Comparison of ENCODE assay signal across 1 cellular context in the genomic region with DNA sequence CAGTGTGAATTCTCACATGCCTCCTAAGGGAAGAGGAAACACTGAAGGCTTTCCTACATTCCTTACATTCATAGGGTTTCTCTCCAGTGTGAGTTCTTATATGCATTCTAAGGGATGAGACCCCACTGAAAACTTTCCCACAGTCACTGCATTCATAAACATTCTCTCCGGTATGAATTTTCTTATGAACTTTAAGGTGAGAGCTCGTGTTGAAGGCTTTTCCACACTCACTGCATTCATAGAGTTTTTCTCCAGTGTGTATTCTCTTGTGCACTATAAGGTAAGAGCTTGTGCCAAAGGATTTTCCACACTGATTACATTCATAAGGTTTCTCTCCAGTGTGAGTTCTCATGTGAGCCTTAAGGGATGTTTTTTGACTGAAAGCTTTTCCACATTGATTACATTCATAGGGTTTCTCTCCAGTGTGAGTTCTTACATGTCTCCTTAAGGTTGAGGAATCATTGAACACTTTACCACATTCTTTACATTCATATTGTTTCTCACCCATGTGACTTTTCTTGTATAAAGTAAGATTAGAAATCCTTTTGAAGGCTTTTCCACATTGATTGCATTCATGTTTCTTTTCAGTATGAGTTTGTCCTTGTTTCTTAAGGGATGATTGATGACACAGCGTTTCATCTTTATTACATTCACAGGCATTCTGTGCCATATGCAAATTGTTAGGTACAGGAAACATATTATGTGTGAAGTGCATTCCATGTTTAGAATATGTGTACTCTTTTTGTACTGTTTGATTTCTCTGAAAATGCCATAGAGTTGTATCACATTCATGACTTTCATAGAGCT.
TF ChIP-seq lines count a peak whose summit lies in the region.

No MANE protein-coding gene starts in this region.

TF ChIP-seq in GM23338, 12 proteins besides CTCF, POLR2A, EP300 and RAD21:
- TF ChIP-seq POLR2AphosphoS5 (IDR thresholded peaks at IDR 0.05; ENCODE audit: low read depth) (no peak), EZH2phosphoT487 (IDR thresholded peaks at IDR 0.05; ENCODE audit: unreplicated experiment) (no peak), ZNF331 (CRISPR knock-in tag; IDR thresholded peaks at IDR 0.05; ENCODE audit: low read depth) (no peak), CREB1 (CRISPR knock-in tag; IDR thresholded peaks at IDR 0.05; ENCODE audit: low read depth) (no peak), STAT1 (IDR thresholded peaks at IDR 0.05; ENCODE audit: unreplicated experiment) (no peak), NANOG (IDR thresholded peaks at IDR 0.05; ENCODE audit: borderline replicate concordance) (no peak), ZNF114 (CRISPR knock-in tag; IDR thresholded peaks at IDR 0.05) (no peak), ETS1 (IDR thresholded peaks at IDR 0.05) (no peak), JUNB (IDR thresholded peaks at IDR 0.05; ENCODE audit: unreplicated experiment) (no peak), EZH2 (IDR thresholded peaks at IDR 0.05; ENCODE audit: low read depth, unreplicated experiment) (no peak)
- TF ChIP-seq, protein P1, sequence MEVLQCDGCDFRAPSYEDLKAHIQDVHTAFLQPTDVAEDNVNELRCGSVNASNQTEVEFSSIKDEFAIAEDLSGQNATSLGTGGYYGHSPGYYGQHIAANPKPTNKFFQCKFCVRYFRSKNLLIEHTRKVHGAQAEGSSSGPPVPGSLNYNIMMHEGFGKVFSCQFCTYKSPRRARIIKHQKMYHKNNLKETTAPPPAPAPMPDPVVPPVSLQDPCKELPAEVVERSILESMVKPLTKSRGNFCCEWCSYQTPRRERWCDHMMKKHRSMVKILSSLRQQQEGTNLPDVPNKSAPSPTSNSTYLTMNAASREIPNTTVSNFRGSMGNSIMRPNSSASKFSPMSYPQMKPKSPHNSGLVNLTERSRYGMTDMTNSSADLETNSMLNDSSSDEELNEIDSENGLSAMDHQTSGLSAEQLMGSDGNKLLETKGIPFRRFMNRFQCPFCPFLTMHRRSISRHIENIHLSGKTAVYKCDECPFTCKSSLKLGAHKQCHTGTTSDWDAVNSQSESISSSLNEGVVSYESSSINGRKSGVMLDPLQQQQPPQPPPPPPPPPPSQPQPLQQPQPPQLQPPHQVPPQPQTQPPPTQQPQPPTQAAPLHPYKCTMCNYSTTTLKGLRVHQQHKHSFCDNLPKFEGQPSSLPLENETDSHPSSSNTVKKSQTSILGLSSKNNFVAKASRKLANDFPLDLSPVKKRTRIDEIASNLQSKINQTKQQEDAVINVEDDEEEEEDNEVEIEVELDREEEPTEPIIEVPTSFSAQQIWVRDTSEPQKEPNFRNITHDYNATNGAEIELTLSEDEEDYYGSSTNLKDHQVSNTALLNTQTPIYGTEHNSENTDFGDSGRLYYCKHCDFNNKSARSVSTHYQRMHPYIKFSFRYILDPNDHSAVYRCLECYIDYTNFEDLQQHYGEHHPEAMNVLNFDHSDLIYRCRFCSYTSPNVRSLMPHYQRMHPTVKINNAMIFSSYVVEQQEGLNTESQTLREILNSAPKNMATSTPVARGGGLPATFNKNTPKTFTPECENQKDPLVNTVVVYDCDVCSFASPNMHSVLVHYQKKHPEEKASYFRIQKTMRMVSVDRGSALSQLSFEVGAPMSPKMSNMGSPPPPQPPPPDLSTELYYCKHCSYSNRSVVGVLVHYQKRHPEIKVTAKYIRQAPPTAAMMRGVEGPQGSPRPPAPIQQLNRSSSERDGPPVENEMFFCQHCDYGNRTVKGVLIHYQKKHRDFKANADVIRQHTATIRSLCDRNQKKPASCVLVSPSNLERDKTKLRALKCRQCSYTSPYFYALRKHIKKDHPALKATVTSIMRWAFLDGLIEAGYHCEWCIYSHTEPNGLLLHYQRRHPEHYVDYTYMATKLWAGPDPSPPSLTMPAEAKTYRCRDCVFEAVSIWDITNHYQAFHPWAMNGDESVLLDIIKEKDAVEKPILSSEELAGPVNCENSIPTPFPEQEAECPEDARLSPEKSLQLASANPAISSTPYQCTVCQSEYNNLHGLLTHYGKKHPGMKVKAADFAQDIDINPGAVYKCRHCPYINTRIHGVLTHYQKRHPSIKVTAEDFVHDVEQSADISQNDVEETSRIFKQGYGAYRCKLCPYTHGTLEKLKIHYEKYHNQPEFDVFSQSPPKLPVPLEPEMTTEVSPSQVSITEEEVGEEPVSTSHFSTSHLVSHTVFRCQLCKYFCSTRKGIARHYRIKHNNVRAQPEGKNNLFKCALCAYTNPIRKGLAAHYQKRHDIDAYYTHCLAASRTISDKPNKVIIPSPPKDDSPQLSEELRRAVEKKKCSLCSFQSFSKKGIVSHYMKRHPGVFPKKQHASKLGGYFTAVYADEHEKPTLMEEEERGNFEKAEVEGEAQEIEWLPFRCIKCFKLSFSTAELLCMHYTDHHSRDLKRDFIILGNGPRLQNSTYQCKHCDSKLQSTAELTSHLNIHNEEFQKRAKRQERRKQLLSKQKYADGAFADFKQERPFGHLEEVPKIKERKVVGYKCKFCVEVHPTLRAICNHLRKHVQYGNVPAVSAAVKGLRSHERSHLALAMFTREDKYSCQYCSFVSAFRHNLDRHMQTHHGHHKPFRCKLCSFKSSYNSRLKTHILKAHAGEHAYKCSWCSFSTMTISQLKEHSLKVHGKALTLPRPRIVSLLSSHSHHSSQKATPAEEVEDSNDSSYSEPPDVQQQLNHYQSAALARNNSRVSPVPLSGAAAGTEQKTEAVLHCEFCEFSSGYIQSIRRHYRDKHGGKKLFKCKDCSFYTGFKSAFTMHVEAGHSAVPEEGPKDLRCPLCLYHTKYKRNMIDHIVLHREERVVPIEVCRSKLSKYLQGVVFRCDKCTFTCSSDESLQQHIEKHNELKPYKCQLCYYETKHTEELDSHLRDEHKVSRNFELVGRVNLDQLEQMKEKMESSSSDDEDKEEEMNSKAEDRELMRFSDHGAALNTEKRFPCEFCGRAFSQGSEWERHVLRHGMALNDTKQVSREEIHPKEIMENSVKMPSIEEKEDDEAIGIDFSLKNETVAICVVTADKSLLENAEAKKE (CRISPR knock-in tag; IDR thresholded peaks at IDR 0.05) = no peak
- TF ChIP-seq, protein P2, sequence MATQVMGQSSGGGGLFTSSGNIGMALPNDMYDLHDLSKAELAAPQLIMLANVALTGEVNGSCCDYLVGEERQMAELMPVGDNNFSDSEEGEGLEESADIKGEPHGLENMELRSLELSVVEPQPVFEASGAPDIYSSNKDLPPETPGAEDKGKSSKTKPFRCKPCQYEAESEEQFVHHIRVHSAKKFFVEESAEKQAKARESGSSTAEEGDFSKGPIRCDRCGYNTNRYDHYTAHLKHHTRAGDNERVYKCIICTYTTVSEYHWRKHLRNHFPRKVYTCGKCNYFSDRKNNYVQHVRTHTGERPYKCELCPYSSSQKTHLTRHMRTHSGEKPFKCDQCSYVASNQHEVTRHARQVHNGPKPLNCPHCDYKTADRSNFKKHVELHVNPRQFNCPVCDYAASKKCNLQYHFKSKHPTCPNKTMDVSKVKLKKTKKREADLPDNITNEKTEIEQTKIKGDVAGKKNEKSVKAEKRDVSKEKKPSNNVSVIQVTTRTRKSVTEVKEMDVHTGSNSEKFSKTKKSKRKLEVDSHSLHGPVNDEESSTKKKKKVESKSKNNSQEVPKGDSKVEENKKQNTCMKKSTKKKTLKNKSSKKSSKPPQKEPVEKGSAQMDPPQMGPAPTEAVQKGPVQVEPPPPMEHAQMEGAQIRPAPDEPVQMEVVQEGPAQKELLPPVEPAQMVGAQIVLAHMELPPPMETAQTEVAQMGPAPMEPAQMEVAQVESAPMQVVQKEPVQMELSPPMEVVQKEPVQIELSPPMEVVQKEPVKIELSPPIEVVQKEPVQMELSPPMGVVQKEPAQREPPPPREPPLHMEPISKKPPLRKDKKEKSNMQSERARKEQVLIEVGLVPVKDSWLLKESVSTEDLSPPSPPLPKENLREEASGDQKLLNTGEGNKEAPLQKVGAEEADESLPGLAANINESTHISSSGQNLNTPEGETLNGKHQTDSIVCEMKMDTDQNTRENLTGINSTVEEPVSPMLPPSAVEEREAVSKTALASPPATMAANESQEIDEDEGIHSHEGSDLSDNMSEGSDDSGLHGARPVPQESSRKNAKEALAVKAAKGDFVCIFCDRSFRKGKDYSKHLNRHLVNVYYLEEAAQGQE (IDR thresholded peaks at IDR 0.05; ENCODE audit: unreplicated experiment) = no peak
